8 cellular contexts compared by ENCODE assay signal in the genomic region with DNA sequence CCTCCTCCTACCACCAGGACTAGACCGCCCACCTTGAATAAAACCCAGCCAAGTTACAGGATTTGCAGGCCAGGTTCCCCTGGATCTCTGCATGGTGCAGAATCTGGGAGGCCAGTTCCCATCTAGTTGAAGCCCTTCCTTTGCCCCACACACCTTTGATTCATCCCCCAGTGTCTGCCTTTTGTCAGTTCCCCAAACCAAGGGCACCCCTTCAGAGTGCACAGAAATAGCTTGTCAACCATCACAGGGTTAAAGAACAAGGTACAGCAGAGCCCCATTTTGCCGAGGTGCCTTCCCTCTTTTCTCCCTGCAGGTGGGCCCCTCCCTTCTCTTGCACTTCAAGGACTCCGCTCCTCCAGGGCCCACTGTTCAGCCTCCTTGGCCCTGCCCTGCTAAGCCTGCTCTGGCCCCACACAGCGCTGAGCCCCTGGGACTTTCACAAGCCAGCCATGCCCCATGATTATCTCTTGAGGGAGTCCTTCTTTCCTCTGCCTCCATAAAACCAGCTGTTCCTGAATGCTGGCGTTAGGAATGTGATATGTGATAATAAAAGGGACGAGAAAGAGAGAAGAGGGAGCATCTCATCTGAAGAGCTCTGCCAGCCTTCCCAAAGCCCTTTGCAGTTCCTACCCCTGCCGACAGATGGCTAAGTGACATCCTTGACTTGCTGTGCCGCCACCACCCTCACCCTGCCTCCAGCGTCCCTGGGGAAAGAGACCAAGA.
A peak's percentile ranks its signal among the peaks of the same experiment; 100 is the strongest.
DNase-seq lines count a peak whose midpoint lies in the region; ATAC-seq and TF ChIP-seq lines count a peak whose summit lies in the region.

No MANE protein-coding gene starts in this region.

- intact Hi-C loops in Calu3 (cut with micrococcal nuclease; ENCODE audit: unreplicated experiment): loop anchor here (10.0 kb wide), 1 partner anchor 257 kb away; no protein-coding TSS in a partner anchor

- peak; percentile 76 for DNase-seq in Calu3
- DNase-seq in activated CD4-positive, alpha-beta T cell treated with anti-CD3 and anti-CD28 coated beads, Interleukin-2, amount 50 U/mL, for 48 hours: peak; percentile 53 to 60
- peak in 1 of 2 donors; percentile 31 for DNase-seq in foreskin fibroblast
- peak; percentile 46 for DNase-seq in stimulated activated CD4-positive, alpha-beta T cell treated with anti-CD3 and anti-CD28 coated beads, Interleukin-4, amount 100 ng/mL, for 24 hours
- no peak for DNase-seq in NCI-H226
- DNase-seq in NCI-H1436 treated with DMSO at 0.1 percent for 48 hours (lab: John Stamatoyannopoulos, UW): no peak
- no peak for DNase-seq in KBM-7

- H3K9me3 Mint-ChIP-seq in Calu3 (ENCODE audit: low read depth, unreplicated experiment): no peaks in the 10 kb centered on the region

- CTCF ChIA-PET in Calu3 (lab: Charles Lee): interaction anchor here (0.7 to 2.1 kb wide), 8 partner anchors 9 to 1255 kb away, joined by 3 to 9 read pairs (median 4); no protein-coding TSS in a partner anchor

- no peaks in the 10 kb centered on the region for H3K36me3 Mint-ChIP-seq in Calu3 (ENCODE audit: insufficient read depth, unreplicated experiment)

- peaks cover 91% of the 10 kb centered on the region for H3K27me3 Mint-ChIP-seq in Calu3 (ENCODE audit: unreplicated experiment)

- peaks cover 3% of the 10 kb centered on the region for H3K4me1 Mint-ChIP-seq in Calu3 (ENCODE audit: low read depth, unreplicated experiment)

- ATAC-seq in HG03280 (IDR thresholded peaks at IDR 0.05; ENCODE audit: unreplicated experiment): peak; percentile 76

- H3K4me3 Mint-ChIP-seq in Calu3 (ENCODE audit: low read depth, unreplicated experiment): no peak overlapping the region

- H3K27ac Mint-ChIP-seq in Calu3 (ENCODE audit: unreplicated experiment): no peak overlapping the region

- H3K4me3 ChIP-seq in foreskin fibroblast (ENCODE audit: low read depth in 1 of 2, low read length in 2 of 2): no peak overlapping the region

- in situ Hi-C loops in KBM-7 (cut with MboI; ENCODE audit: low pct_unique_long_range_greater_than_20kb, low sequenced_read_pairs): loop anchor here (25.0 kb wide), 1 partner anchor 744 kb away; no protein-coding TSS in a partner anchor

- no TSS peak for BruUV-seq in Calu3 (replicated peaks; lab: Mats Ljungman, UMichigan)

- TF ChIP-seq CTCF in Calu3 (IDR thresholded peaks at IDR 0.05; ENCODE audit: unreplicated experiment) (peak; percentile 87), foreskin fibroblast (IDR thresholded peaks at IDR 0.05; ENCODE audit: low read depth, low read length) (peak; percentile 48)

Comparison
In these comparisons a context has a peak if more than half of its experiments do, and no peak if none do; other contexts are left out.
1. DNase-seq: peak in Calu3 (single experiment), activated CD4-positive, alpha-beta T cell treated with anti-CD3 and anti-CD28 coated beads, Interleukin-2, amount 50 U/mL, for 48 hours (2 of 2) and stimulated activated CD4-positive, alpha-beta T cell treated with anti-CD3 and anti-CD28 coated beads, Interleukin-4, amount 100 ng/mL, for 24 hours (single experiment); none in NCI-H226 (single experiment), NCI-H1436 treated with DMSO at 0.1 percent for 48 hours (single experiment) and KBM-7 (single experiment).